ENCODE assay signal across 1 cellular context in genomic region chr2:226559536-226559935, GRCh38.
A peak's percentile ranks its signal among the peaks of the same experiment; 100 is the strongest.
TF ChIP-seq lines count a peak whose summit lies in the region.

No MANE protein-coding gene starts in this region.

TF ChIP-seq in HepG2, 621 proteins besides CTCF, POLR2A, EP300 and RAD21 (continued from another document and continues in another):
- no peak for TF ChIP-seq PBX2 (CRISPR knock-in tag; IDR thresholded peaks at IDR 0.05)
- TF ChIP-seq TSC22D2 (CRISPR knock-in tag; IDR thresholded peaks at IDR 0.05; ENCODE audit: borderline replicate concordance), result peak; percentile 37; the same call in 1 of the 2 replicates
- peak; percentile 89 for TF ChIP-seq TOE1 (CRISPR knock-in tag; IDR thresholded peaks at IDR 0.05)
- no peak for TF ChIP-seq ZNF17 (CRISPR knock-in tag; IDR thresholded peaks at IDR 0.05)
- TF ChIP-seq XBP1 (CRISPR knock-in tag; IDR thresholded peaks at IDR 0.05), result no peak
- no peak for TF ChIP-seq SETDB1 (CRISPR knock-in tag; IDR thresholded peaks at IDR 0.05; ENCODE audit: borderline replicate concordance)
- no peak for TF ChIP-seq ZNF296 (CRISPR knock-in tag; conservative IDR thresholded peaks at IDR 0.05)
- TF ChIP-seq CERS6 (CRISPR knock-in tag; IDR thresholded peaks at IDR 0.05), result no peak
- TF ChIP-seq PITX1 (CRISPR knock-in tag; IDR thresholded peaks at IDR 0.05), result peak; percentile 90
- TF ChIP-seq ZNF713 (CRISPR knock-in tag; IDR thresholded peaks at IDR 0.05), result no peak
- TF ChIP-seq KDM1A (CRISPR knock-in tag; IDR thresholded peaks at IDR 0.05), result peak; percentile 94
- TF ChIP-seq ARNTL (CRISPR knock-in tag; IDR thresholded peaks at IDR 0.05), result 0 out of 2 replicates have a peak, but pooled peaks have one; percentile 54
- TF ChIP-seq PAX8 (CRISPR knock-in tag; IDR thresholded peaks at IDR 0.05; ENCODE audit: borderline replicate concordance), result no peak
- peak; percentile 97 for TF ChIP-seq PAXIP1 (CRISPR knock-in tag; conservative IDR thresholded peaks at IDR 0.05)
- TF ChIP-seq REL (CRISPR knock-in tag; conservative IDR thresholded peaks at IDR 0.05), result no peak
- TF ChIP-seq FOSL1 (CRISPR knock-in tag; IDR thresholded peaks at IDR 0.05; ENCODE audit: borderline replicate concordance), result peak; percentile 62; the same call in 1 of the 2 replicates
- TF ChIP-seq SNAI1 (CRISPR knock-in tag; IDR thresholded peaks at IDR 0.05; ENCODE audit: borderline replicate concordance), result no peak
- no peak for TF ChIP-seq RAD51 (IDR thresholded peaks at IDR 0.05; ENCODE audit: borderline replicate concordance)
- peak; percentile 89; the same call in 1 of the 2 replicates for TF ChIP-seq ZNF556 (CRISPR knock-in tag; IDR thresholded peaks at IDR 0.05; ENCODE audit: borderline replicate concordance)
- TF ChIP-seq SMAD9 (CRISPR knock-in tag; IDR thresholded peaks at IDR 0.05), result no peak
- TF ChIP-seq ZNF292 (CRISPR knock-in tag; IDR thresholded peaks at IDR 0.05; ENCODE audit: borderline replicate concordance, low read depth), result peak; percentile 28; the same call in 1 of the 2 replicates
- no peak for TF ChIP-seq TEAD2 (CRISPR knock-in tag; IDR thresholded peaks at IDR 0.05)
- TF ChIP-seq ZNF234 (CRISPR knock-in tag; conservative IDR thresholded peaks at IDR 0.05), result no peak
- TF ChIP-seq MBNL3 (CRISPR knock-in tag; conservative IDR thresholded peaks at IDR 0.05), result no peak
- TF ChIP-seq ZNF275 (CRISPR knock-in tag; IDR thresholded peaks at IDR 0.05; ENCODE audit: borderline replicate concordance), result no peak
- TF ChIP-seq PRPF4 (IDR thresholded peaks at IDR 0.05; ENCODE audit: low read depth, low read length, poor library complexity, severe bottlenecking), result no peak
- no peak for TF ChIP-seq ZNF576 (CRISPR knock-in tag; IDR thresholded peaks at IDR 0.05)
- no peak for TF ChIP-seq ZNF597 (CRISPR knock-in tag; IDR thresholded peaks at IDR 0.05)
- TF ChIP-seq ZNF562 (CRISPR knock-in tag; IDR thresholded peaks at IDR 0.05; ENCODE audit: borderline replicate concordance), result no peak
- TF ChIP-seq ZNF543 (CRISPR knock-in tag; IDR thresholded peaks at IDR 0.05), result no peak
- no peak for TF ChIP-seq ZNF570 (CRISPR knock-in tag; IDR thresholded peaks at IDR 0.05; ENCODE audit: borderline replicate concordance)
- no peak; a peak in 1 of 4 replicates for TF ChIP-seq REST (IDR thresholded peaks at IDR 0.05; ENCODE audit: borderline replicate concordance in 1 of 2, low read depth in 1 of 2, low read length in 2 of 2)
- peak; percentile 96; the same call in 1 of the 2 replicates for TF ChIP-seq NFKBIZ (CRISPR knock-in tag; IDR thresholded peaks at IDR 0.05)
- peak; percentile 99 for TF ChIP-seq RCOR2 (CRISPR knock-in tag; IDR thresholded peaks at IDR 0.05)
- TF ChIP-seq GPBP1L1 (CRISPR knock-in tag; IDR thresholded peaks at IDR 0.05), result no peak
- TF ChIP-seq MXD3 (CRISPR knock-in tag; IDR thresholded peaks at IDR 0.05), result no peak
- TF ChIP-seq SCMH1 (CRISPR knock-in tag; IDR thresholded peaks at IDR 0.05; ENCODE audit: borderline replicate concordance), result no peak
- no peak for TF ChIP-seq ISX (CRISPR knock-in tag; conservative IDR thresholded peaks at IDR 0.05)
- peak; percentile 89 for TF ChIP-seq MIER2 (CRISPR knock-in tag; IDR thresholded peaks at IDR 0.05)
- TF ChIP-seq ZNF546 (CRISPR knock-in tag; conservative IDR thresholded peaks at IDR 0.05), result no peak
- TF ChIP-seq SP5 (CRISPR knock-in tag; IDR thresholded peaks at IDR 0.05; ENCODE audit: borderline replicate concordance, low read depth), result peak; percentile 78; the same call in 1 of the 2 replicates
- TF ChIP-seq AKAP8 (CRISPR knock-in tag; IDR thresholded peaks at IDR 0.05), result no peak
- TF ChIP-seq ATF6 (CRISPR knock-in tag; conservative IDR thresholded peaks at IDR 0.05), result 0 out of 2 replicates have a peak, but pooled peaks have one; percentile 76
- no peak for TF ChIP-seq ARHGAP35 (CRISPR knock-in tag; IDR thresholded peaks at IDR 0.05; ENCODE audit: borderline replicate concordance)
- no peak for TF ChIP-seq ZFP41 (CRISPR knock-in tag; IDR thresholded peaks at IDR 0.05; ENCODE audit: borderline replicate concordance)
- TF ChIP-seq BHLHE40 (IDR thresholded peaks at IDR 0.05; ENCODE audit: low read length), result no peak
- no peak for TF ChIP-seq HOXA7 (CRISPR knock-in tag; IDR thresholded peaks at IDR 0.05)
- no peak for TF ChIP-seq CAMTA2 (CRISPR knock-in tag; IDR thresholded peaks at IDR 0.05; ENCODE audit: borderline replicate concordance)
- TF ChIP-seq ZBTB25 (CRISPR knock-in tag; IDR thresholded peaks at IDR 0.05), result peak; percentile 96
- TF ChIP-seq NBN (conservative IDR thresholded peaks at IDR 0.05), result no peak
- TF ChIP-seq ZNF878 (CRISPR knock-in tag; IDR thresholded peaks at IDR 0.05), result peak; percentile 85; the same call in 1 of the 2 replicates
